Comparison of ENCODE assay signal across 1 cellular context in the genomic region with DNA sequence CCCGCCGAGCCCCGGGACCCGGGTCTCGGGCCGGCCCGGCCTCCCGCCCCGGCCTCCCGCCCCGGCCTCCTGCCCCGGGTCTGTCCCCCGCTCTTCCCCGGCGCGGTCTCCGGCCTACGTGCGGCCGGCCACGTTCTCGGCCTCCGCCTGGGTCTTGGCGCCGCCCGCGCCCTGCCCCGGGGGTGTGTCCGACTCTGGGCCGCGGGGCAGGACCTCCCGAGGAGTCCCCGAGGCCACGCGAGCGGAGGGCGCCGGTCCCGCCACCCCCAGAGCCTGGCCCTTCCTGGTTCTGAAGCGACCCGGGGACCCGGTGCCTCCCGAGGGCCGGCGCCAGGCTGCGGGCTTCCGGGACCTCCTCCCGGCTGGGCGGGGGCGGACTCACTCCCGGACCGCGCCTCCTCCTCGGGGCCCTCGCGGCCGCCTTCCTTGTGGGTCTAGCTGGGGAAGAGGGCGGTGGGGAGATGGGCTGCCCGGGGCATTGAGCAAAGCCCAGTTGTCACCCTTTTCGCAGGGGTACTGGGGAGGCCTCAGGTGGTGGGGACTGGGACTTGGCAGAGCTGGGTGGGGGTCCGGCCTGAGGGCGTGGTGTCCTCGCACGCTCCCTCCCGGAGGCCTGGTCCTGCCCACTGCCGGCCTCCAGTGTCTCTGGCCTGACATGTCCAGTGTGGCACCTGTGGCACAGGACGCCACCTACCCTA.
TF ChIP-seq lines count a peak whose summit lies in the region.

No MANE protein-coding gene starts in this region.

TF ChIP-seq in IMR-90, 13 proteins besides CTCF, POLR2A, EP300 and RAD21:
- TF ChIP-seq RFX5 (IDR thresholded peaks at IDR 0.05; ENCODE audit: low read depth, low read length) = no peak
- TF ChIP-seq MXI1 (IDR thresholded peaks at IDR 0.05; ENCODE audit: borderline replicate concordance, low read depth, low read length) = peak; percentile 76
TF ChIP-seq in IMR-90: peak in this region for 1.
